In the genomic region with DNA sequence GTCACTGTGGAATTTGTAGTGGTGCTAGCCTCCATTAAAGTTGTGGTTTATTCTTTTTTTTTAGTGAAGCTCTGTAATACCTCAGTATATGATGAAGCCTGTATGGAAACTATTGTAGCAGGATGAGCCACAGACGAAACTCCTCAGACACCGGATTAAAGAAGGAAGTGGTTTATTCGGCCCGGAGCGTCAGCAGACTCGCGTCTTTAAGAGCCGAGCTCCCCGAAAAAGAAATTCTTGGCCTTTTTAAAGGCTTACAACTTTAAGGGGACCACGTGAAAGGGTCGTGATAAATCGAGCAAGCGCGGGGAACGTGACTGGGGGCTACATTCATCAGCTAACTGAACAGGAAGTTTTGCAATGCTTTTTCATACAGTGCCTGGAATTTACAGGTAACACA, we compare ENCODE assay signal across 13 cellular contexts. TPM values are rescaled to one million over a fixed set of nuclear protein-coding genes. Genes with fewer than 3 reads are reported as not detected.
DNase-seq lines count a peak whose midpoint lies in the region; ATAC-seq and TF ChIP-seq lines count a peak whose summit lies in the region.
"Had no signal": no experiment of that assay in that cellular context is flagged by ENCODE, and none has a peak within 500 bp of the region (broad histone marks: within the 10 kb centered on the region; RNA-seq: fewer than 3 reads in every experiment).

No MANE protein-coding gene starts in this region.

- TF ChIP-seq CTCF in nephron progenitor cell (IDR thresholded peaks at IDR 0.05) = no peak

- peaks cover 7% of the 10 kb centered on the region for H3K4me1 Mint-ChIP-seq in activated T-cell treated with anti-CD3 and anti-CD28 coated beads, Interleukin-2, amount 50 U/mL, for 4 hours (ENCODE audit: low read depth)
- peaks cover 14% of the 10 kb centered on the region for H3K4me1 Mint-ChIP-seq in stimulated activated naive CD8-positive, alpha-beta T cell treated with anti-CD3 and anti-CD28 coated beads, Interleukin-15, amount 100 ng/mL, for 72 hours
- H3K4me1 Mint-ChIP-seq in nephron progenitor cell = no peaks in the 10 kb centered on the region

- H3K27ac Mint-ChIP-seq in stimulated activated naive CD8-positive, alpha-beta T cell treated with anti-CD3 and anti-CD28 coated beads, Interleukin-15, amount 100 ng/mL, for 72 hours = peak overlapping the region; percentile 77 to 90
- no peak overlapping the region for H3K27ac Mint-ChIP-seq in nephron progenitor cell

- no peak for DNase-seq in activated T-cell treated with anti-CD3 and anti-CD28 coated beads, Interleukin-2, amount 50 U/mL, for 4 hours
- DNase-seq in activated T-cell treated with anti-CD3 and anti-CD28 coated beads, Interleukin-2, amount 50 U/mL, for 48 hours = no peak
- DNase-seq in SIG-M5 (lab: John Stamatoyannopoulos, UW) (peak; percentile 27), caudate nucleus (lab: John Stamatoyannopoulos, UW) (peak in 8 of 61 donors; percentile 1 to 18 (median 3)), RKO (ENCODE audit: low spot score) (no peak), ACHN (no peak), nephron progenitor cell (no peak)
- peak; percentile 26 to 49 for DNase-seq in stimulated activated naive CD8-positive, alpha-beta T cell treated with anti-CD3 and anti-CD28 coated beads, Interleukin-15, amount 100 ng/mL, for 72 hours
- DNase-seq: amniotic stem cell, NCI-H1048, SHP77 treated with DMSO at 0.1 percent for 48 hours had no signal

- no peaks in the 10 kb centered on the region for H3K36me3 Mint-ChIP-seq in activated T-cell treated with anti-CD3 and anti-CD28 coated beads, Interleukin-2, amount 50 U/mL, for 4 hours (ENCODE audit: insufficient read depth)
- H3K36me3 Mint-ChIP-seq in nephron progenitor cell (ENCODE audit: low read depth) = no peaks in the 10 kb centered on the region

- peak; percentile 54 to 60 for ATAC-seq in activated T-cell treated with anti-CD3 and anti-CD28 coated beads, Interleukin-2, amount 50 U/mL, for 4 hours
- ATAC-seq in stimulated activated naive CD8-positive, alpha-beta T cell treated with anti-CD3 and anti-CD28 coated beads, Interleukin-15, amount 100 ng/mL, for 72 hours = peak; percentile 90

- in situ Hi-C loops in ACHN (cut with HindIII; ENCODE audit: low pct_ligation_motif_present, low pct_unique_long_range_greater_than_20kb, low sequenced_read_pairs) = no loop called here

- H3K27me3 Mint-ChIP-seq in activated T-cell treated with anti-CD3 and anti-CD28 coated beads, Interleukin-2, amount 50 U/mL, for 4 hours (ENCODE audit: low read depth) = peaks cover 1% of the 10 kb centered on the region
- H3K27me3 Mint-ChIP-seq in stimulated activated naive CD8-positive, alpha-beta T cell treated with anti-CD3 and anti-CD28 coated beads, Interleukin-15, amount 100 ng/mL, for 72 hours = peaks cover 9% of the 10 kb centered on the region
- H3K27me3 Mint-ChIP-seq in nephron progenitor cell (ENCODE audit: low read depth, poor library complexity) = peaks cover 6% of the 10 kb centered on the region

- peak overlapping the region; percentile 77 for H3K27ac ChIP-seq in caudate nucleus (ENCODE audit: low read depth, low read length)

- peak overlapping the region; percentile 76 for H3K4me3 Mint-ChIP-seq in activated T-cell treated with anti-CD3 and anti-CD28 coated beads, Interleukin-2, amount 50 U/mL, for 4 hours
- H3K4me3 Mint-ChIP-seq in stimulated activated naive CD8-positive, alpha-beta T cell treated with anti-CD3 and anti-CD28 coated beads, Interleukin-15, amount 100 ng/mL, for 72 hours = peak overlapping the region; percentile 58 to 76
- no peak overlapping the region for H3K4me3 Mint-ChIP-seq in nephron progenitor cell

- no peaks in the 10 kb centered on the region for H3K9me3 Mint-ChIP-seq in activated T-cell treated with anti-CD3 and anti-CD28 coated beads, Interleukin-2, amount 50 U/mL, for 4 hours
- H3K9me3 Mint-ChIP-seq in stimulated activated naive CD8-positive, alpha-beta T cell treated with anti-CD3 and anti-CD28 coated beads, Interleukin-15, amount 100 ng/mL, for 72 hours = peaks cover 0 to 8% of the 10 kb centered on the region in 2 donors
- H3K9me3 Mint-ChIP-seq in nephron progenitor cell = peaks cover 4% of the 10 kb centered on the region

RNA-seq across cellular contexts. Expression of gene CCL20, which starts 8.1 kb away (rescaled TPM):
- 100 to 1,000 TPM in 2 of 3 donors, 10 to 100 TPM in 1; 23.1 to 141 (median 105) TPM for total RNA-seq in activated T-cell treated with anti-CD3 and anti-CD28 coated beads, Interleukin-2, amount 50 U/mL, for 4 hours
- total RNA-seq: temporal lobe had no signal

RNA-seq across cellular contexts. Expression of gene SCYGR8, which starts 59.9 kb away (rescaled TPM):
- not detected for total RNA-seq in activated T-cell treated with anti-CD3 and anti-CD28 coated beads, Interleukin-2, amount 50 U/mL, for 4 hours
- total RNA-seq: lung, temporal lobe had no signal

Comparison
In these comparisons a context has a peak if more than half of its experiments do, and no peak if none do; other contexts are left out.
1. DNase-seq: peak in SIG-M5 (single experiment) and stimulated activated naive CD8-positive, alpha-beta T cell treated with anti-CD3 and anti-CD28 coated beads, Interleukin-15, amount 100 ng/mL, for 72 hours (2 of 2); none in activated T-cell treated with anti-CD3 and anti-CD28 coated beads, Interleukin-2, amount 50 U/mL, for 4 hours (single experiment), activated T-cell treated with anti-CD3 and anti-CD28 coated beads, Interleukin-2, amount 50 U/mL, for 48 hours (0 of 2), RKO (single experiment), ACHN (single experiment) and nephron progenitor cell (single experiment).